1 cellular context compared by ENCODE assay signal in genomic region chr5:139470821-139471300, GRCh38.
TF ChIP-seq lines count a peak whose summit lies in the region.

Gene SMIM33 (plus strand): TSS chr5:139471004. CDS start chr5:139471122, 118 bp downstream.

TF ChIP-seq in GM23338, 12 proteins besides CTCF, POLR2A, EP300 and RAD21 (continued from another document):
- TF ChIP-seq ZNF462 (CRISPR knock-in tag; IDR thresholded peaks at IDR 0.05): no peak
